Comparison of ENCODE assay signal across 2 cellular contexts in genomic region chr3:107548601-107549000, GRCh38.
TF ChIP-seq lines count a peak whose summit lies in the region.

No MANE protein-coding gene starts in this region.

TF ChIP-seq in A549, 52 proteins besides CTCF, POLR2A, EP300 and RAD21 (continued from another document):
- TF ChIP-seq BCL3 (IDR thresholded peaks at IDR 0.05): no peak

TF ChIP-seq in H1, 55 proteins besides CTCF, POLR2A, EP300 and RAD21 (continued from another document):
- no peak for TF ChIP-seq SIN3A (conservative IDR thresholded peaks at IDR 0.05 in 1 of 2, IDR thresholded peaks at IDR 0.05 in 1 of 2; ENCODE audit: low read depth in 1 of 2, low read length in 2 of 2)
- no peak for TF ChIP-seq ZNF274 (IDR thresholded peaks at IDR 0.05; ENCODE audit: borderline replicate concordance, extremely low read depth, low read length)
- TF ChIP-seq NANOG (IDR thresholded peaks at IDR 0.05; ENCODE audit: insufficient read depth, low read depth, low read length, poor library complexity, severe bottlenecking): no peak
- TF ChIP-seq GABPA (IDR thresholded peaks at IDR 0.05; ENCODE audit: borderline replicate concordance, insufficient read depth, low read length): no peak
